20 cellular contexts compared by ENCODE assay signal in the genomic region with DNA sequence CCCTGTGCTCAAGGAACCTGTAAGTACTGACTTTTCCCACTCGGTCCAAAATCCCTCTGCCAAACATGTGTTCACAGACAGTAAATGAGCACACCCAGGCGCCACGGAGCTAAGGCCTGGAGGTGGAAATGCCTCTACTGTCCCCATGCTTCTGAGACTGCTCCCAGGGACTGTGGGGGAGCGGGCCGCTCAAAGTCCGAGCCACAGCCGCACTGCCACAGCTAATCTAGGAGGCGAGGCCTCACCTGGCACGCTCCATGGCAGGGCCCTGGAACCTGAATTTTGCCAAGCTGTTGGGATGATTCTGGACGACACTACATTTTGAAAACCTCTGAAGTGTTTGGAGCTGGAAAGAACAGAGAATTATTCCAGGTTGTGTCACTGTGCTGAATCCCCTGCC.
DNase-seq lines count a peak whose midpoint lies in the region; ATAC-seq and TF ChIP-seq lines count a peak whose summit lies in the region.
"Had no signal": no experiment of that assay in that cellular context is flagged by ENCODE, and none has a peak within 500 bp of the region (broad histone marks: within the 10 kb centered on the region; RNA-seq: fewer than 3 reads in every experiment).

No MANE protein-coding gene starts in this region.

- H3K9me3 ChIP-seq in HUES48 (ENCODE audit: control insufficient read depth, insufficient read depth, low read length) (no peaks in the 10 kb centered on the region), iPS-20b (ENCODE audit: insufficient read depth, low read depth, low read length) (no peaks in the 10 kb centered on the region)
- H3K9me3 ChIP-seq: MG63 had no signal

- H3K27ac Mint-ChIP-seq in type B pancreatic cell, result peak overlapping the region; percentile 31
- H3K27ac Mint-ChIP-seq: CD4-positive, alpha-beta T cell had no signal

- H3K9me3 Mint-ChIP-seq in type B pancreatic cell, result no peaks in the 10 kb centered on the region
- H3K9me3 Mint-ChIP-seq: CD4-positive, alpha-beta T cell had no signal

- peaks cover 15% of the 10 kb centered on the region for H3K4me1 Mint-ChIP-seq in type B pancreatic cell (ENCODE audit: unreplicated experiment)

- peaks cover 11% of the 10 kb centered on the region for H3K36me3 Mint-ChIP-seq in type B pancreatic cell

- H3K27ac ChIP-seq in HUES48 (ENCODE audit: low read depth, low read length) (peak overlapping the region; percentile 76), dorsolateral prefrontal cortex (peak overlapping the region in 57 of 59 donors; percentile 40 to 93 (median 80)), iPS-20b (ENCODE audit: low read length) (peak overlapping the region; percentile 90)
- H3K27ac ChIP-seq: HL-60, KMS-11 had no signal

- H3K4me3 Mint-ChIP-seq in type B pancreatic cell, result no peak overlapping the region
- H3K4me3 Mint-ChIP-seq: CD4-positive, alpha-beta T cell had no signal

- no peaks in the 10 kb centered on the region for H3K27me3 Mint-ChIP-seq in type B pancreatic cell
- H3K27me3 Mint-ChIP-seq: CD4-positive, alpha-beta T cell had no signal

- no peak for DNase-seq in dorsolateral prefrontal cortex
- no peak for DNase-seq in type B pancreatic cell (ENCODE audit: extremely low spot score, unreplicated experiment)
- DNase-seq in UCSD-AML1 (lab: John Stamatoyannopoulos, UW; ENCODE audit: unreplicated experiment), result no peak
- DNase-seq: AML-193; Calu3; CD4-positive, alpha-beta T cell; MG63; NCI-H1092 treated with DMSO at 0.1 percent for 48 hours; NCI-H187; NCI-H446 treated with DMSO at 0.1 percent for 48 hours; NCI-H82; Right ventricle myocardium superior had no signal

- H3K36me3 ChIP-seq in HUES48 (ENCODE audit: control insufficient read depth, insufficient read depth, low read length) (no peaks in the 10 kb centered on the region), iPS-20b (ENCODE audit: insufficient read depth, low read depth, low read length) (no peaks in the 10 kb centered on the region)
- H3K36me3 ChIP-seq: MG63 had no signal

- no peaks in the 10 kb centered on the region for H3K27me3 ChIP-seq in HUES48 (ENCODE audit: control insufficient read depth, insufficient read depth, low read length)
- no peaks in the 10 kb centered on the region for H3K27me3 ChIP-seq in dorsolateral prefrontal cortex
- no peaks in the 10 kb centered on the region for H3K27me3 ChIP-seq in iPS-20b (ENCODE audit: insufficient read depth, low read length)
- H3K27me3 ChIP-seq: MG63 had no signal

- ATAC-seq in GM19324 (IDR thresholded peaks at IDR 0.05; ENCODE audit: low FRiP score, unreplicated experiment) (no peak), GM21717 (IDR thresholded peaks at IDR 0.05; ENCODE audit: unreplicated experiment) (no peak)
- ATAC-seq: GM12878, Panc1 had no signal

- no peak overlapping the region for H3K4me3 ChIP-seq in HUES48 (ENCODE audit: low read depth, low read length)
- H3K4me3 ChIP-seq in dorsolateral prefrontal cortex, result no peak overlapping the region
- no peak overlapping the region for H3K4me3 ChIP-seq in iPS-20b (ENCODE audit: low read length)
- H3K4me3 ChIP-seq: GM12878, MG63 had no signal

- peak overlapping the region; percentile 23; the same call in 1 of the 2 replicates for H3K9ac ChIP-seq in HUES48 (ENCODE audit: low read depth, low read length)
- peak overlapping the region; percentile 74; the same call in 1 of the 2 replicates for H3K9ac ChIP-seq in iPS-20b (ENCODE audit: low read depth, low read length)
- H3K9ac ChIP-seq: KMS-11 had no signal

- no peak for TF ChIP-seq CTCF in dorsolateral prefrontal cortex (IDR thresholded peaks at IDR 0.05 in 54 of 56, conservative IDR thresholded peaks at IDR 0.05 in 2 of 56; ENCODE audit: low read depth in 1 of 56, partially characterized antibody in 56 of 56)
- no peak for TF ChIP-seq CTCF in type B pancreatic cell (conservative IDR thresholded peaks at IDR 0.05)

- peaks cover 40% of the 10 kb centered on the region for H3K4me1 ChIP-seq in HUES48 (ENCODE audit: control insufficient read depth, insufficient read depth, low read length)
- peaks cover 32% of the 10 kb centered on the region for H3K4me1 ChIP-seq in iPS-20b (ENCODE audit: insufficient read depth, low read length)

- intact Hi-C loops in dorsolateral prefrontal cortex (cut with DNase I), result no loop called here
